In the genomic region with DNA sequence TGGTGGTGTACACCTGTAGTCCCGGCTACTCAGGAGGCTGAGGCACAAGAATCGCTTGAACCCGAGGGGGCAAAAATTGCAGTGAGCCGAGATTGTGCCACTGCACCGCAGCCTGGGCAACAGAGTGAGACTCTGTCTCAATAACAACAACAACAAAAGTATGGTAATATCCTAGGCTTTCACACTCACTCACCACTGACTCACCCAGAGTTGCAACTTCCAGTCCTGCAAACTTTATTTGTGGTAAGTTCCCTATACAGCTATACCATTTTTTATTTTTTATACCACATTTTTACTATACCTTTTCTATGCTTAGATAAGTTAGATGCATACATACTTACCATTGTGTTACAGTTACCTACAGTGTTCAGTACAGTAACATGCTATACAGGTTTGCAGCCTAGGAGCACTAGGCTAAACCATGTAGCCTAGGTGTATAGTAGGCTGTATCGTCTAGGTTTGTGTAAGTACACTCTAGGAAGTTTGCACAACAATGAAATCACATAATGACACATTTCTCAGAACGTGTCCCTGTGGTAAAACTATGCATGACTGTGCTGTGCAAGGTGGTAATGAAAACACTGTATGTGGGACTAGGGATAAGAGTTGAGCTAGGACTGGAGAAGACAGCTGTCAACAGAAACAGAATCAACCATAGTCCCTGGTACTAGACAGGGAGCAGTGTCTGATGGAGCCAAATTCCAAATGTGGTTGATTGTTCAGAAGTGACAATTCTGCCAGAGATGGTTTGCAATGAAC, we compare ENCODE assay signal across 18 cellular contexts.
DNase-seq lines count a peak whose midpoint lies in the region; ATAC-seq, FAIRE-seq and TF ChIP-seq lines count a peak whose summit lies in the region.
"Had no signal": no experiment of that assay in that cellular context is flagged by ENCODE, and none has a peak within 500 bp of the region (broad histone marks: within the 10 kb centered on the region; RNA-seq: fewer than 3 reads in every experiment).

No MANE protein-coding gene starts in this region.

- peak overlapping the region; percentile 51 for H3K27ac Mint-ChIP-seq in activated T-helper 2 cell treated with anti-CD3 and anti-CD28 coated beads, Interferon-gamma antibody, Interleukin-2, Interleukin-4, amounts not matched to agents 10 μg/mL and 5 μg/mL and 100 μg/mL, durations not matched to agents 14 hours and 24 hours and 36 hours
- H3K27ac Mint-ChIP-seq: activated naive CD8-positive, alpha-beta T cell; T-cell had no signal

- no peaks in the 10 kb centered on the region for H4K20me1 ChIP-seq in osteoblast (ENCODE audit: insufficient read depth, low read length)

- intact Hi-C loops in activated T-helper 2 cell treated with anti-CD3 and anti-CD28 coated beads, Interferon-gamma antibody, Interleukin-2, Interleukin-4, amounts not matched to agents 10 μg/mL and 5 μg/mL and 100 μg/mL, durations not matched to agents 14 hours and 24 hours and 36 hours (cut with micrococcal nuclease) = loop anchor here (1.0 to 5.0 kb wide), 5 partner anchors 44 to 1331 kb away; no protein-coding TSS in a partner anchor

- no peaks in the 10 kb centered on the region for H3K36me3 ChIP-seq in osteoblast (ENCODE audit: insufficient read depth, low read length)
- no peaks in the 10 kb centered on the region for H3K36me3 ChIP-seq in MG63
- H3K36me3 ChIP-seq: ovary, tibial artery had no signal

- H3K36me3 Mint-ChIP-seq in activated T-helper 2 cell treated with anti-CD3 and anti-CD28 coated beads, Interferon-gamma antibody, Interleukin-2, Interleukin-4, amounts not matched to agents 10 μg/mL and 5 μg/mL and 100 μg/mL, durations not matched to agents 14 hours and 24 hours and 36 hours (ENCODE audit: low read depth) = no peaks in the 10 kb centered on the region
- H3K36me3 Mint-ChIP-seq: activated naive CD8-positive, alpha-beta T cell; T-cell had no signal

- DNase-seq in H54 (ENCODE audit: insufficient read length, low spot score) (no peak), osteoblast (ENCODE audit: insufficient read length, low spot score, missing footprints) (no peak), NCI-H524 (lab: John Stamatoyannopoulos, UW) (no peak), MG63 (no peak)
- no peak for DNase-seq in activated T-helper 2 cell treated with anti-CD3 and anti-CD28 coated beads, Interferon-gamma antibody, Interleukin-2, Interleukin-4, amounts not matched to agents 10 μg/mL and 5 μg/mL and 100 μg/mL, durations not matched to agents 14 hours and 24 hours and 36 hours (ENCODE audit: low spot score)
- no peak for DNase-seq in stimulated activated naive CD4-positive, alpha-beta T cell treated with Interleukin-2 at 50 U/mL for 16 hours (lab: John Stamatoyannopoulos, UW)
- DNase-seq: GF-D8; kidney glomerular epithelial cell; NCI-H1417 treated with DMSO at 0.1 percent for 48 hours; NCI-H2227 treated with DMSO at 0.1 percent for 48 hours; ovary; stimulated activated CD4-positive, alpha-beta T cell treated with anti-CD3 and anti-CD28 coated beads, Interleukin-4, amount 100 ng/mL, for 24 hours; tibial artery had no signal

- no peaks in the 10 kb centered on the region for H3K79me2 ChIP-seq in osteoblast (ENCODE audit: insufficient read depth, low read length)

- peak overlapping the region; percentile 1 for H3K4me2 ChIP-seq in osteoblast (ENCODE audit: insufficient read depth, low read length)

- H3K9me3 ChIP-seq in osteoblast (ENCODE audit: low read depth, low read length) (no peaks in the 10 kb centered on the region), MG63 (no peaks in the 10 kb centered on the region)
- H3K9me3 ChIP-seq: ovary, tibial artery had no signal

- H3K27me3 ChIP-seq in osteoblast (ENCODE audit: insufficient read depth, low read length) (peaks cover 2% of the 10 kb centered on the region), MG63 (no peaks in the 10 kb centered on the region)
- H3K27me3 ChIP-seq: ovary, tibial artery had no signal

- peak; percentile 15 for ATAC-seq in GM18511 (IDR thresholded peaks at IDR 0.05; ENCODE audit: unreplicated experiment)
- ATAC-seq: Right ventricle myocardium inferior, T-cell had no signal

- peak; percentile 6 for FAIRE-seq in H54 (lab: Jason Lieb, UNC)

- no peak overlapping the region for H2AFZ ChIP-seq in osteoblast (ENCODE audit: low read length)

- no peak overlapping the region for H3K4me3 Mint-ChIP-seq in activated T-helper 2 cell treated with anti-CD3 and anti-CD28 coated beads, Interferon-gamma antibody, Interleukin-2, Interleukin-4, amounts not matched to agents 10 μg/mL and 5 μg/mL and 100 μg/mL, durations not matched to agents 14 hours and 24 hours and 36 hours (ENCODE audit: low read depth)
- H3K4me3 Mint-ChIP-seq: activated naive CD8-positive, alpha-beta T cell; T-cell had no signal

- no peak overlapping the region for H3K27ac ChIP-seq in osteoblast (ENCODE audit: low read depth, low read length)
- H3K27ac ChIP-seq: ovary, skin epidermis, tibial artery had no signal

- peaks cover 6% of the 10 kb centered on the region for H3K27me3 Mint-ChIP-seq in activated T-helper 2 cell treated with anti-CD3 and anti-CD28 coated beads, Interferon-gamma antibody, Interleukin-2, Interleukin-4, amounts not matched to agents 10 μg/mL and 5 μg/mL and 100 μg/mL, durations not matched to agents 14 hours and 24 hours and 36 hours (ENCODE audit: low read depth)

- H3K4me1 Mint-ChIP-seq in activated T-helper 2 cell treated with anti-CD3 and anti-CD28 coated beads, Interferon-gamma antibody, Interleukin-2, Interleukin-4, amounts not matched to agents 10 μg/mL and 5 μg/mL and 100 μg/mL, durations not matched to agents 14 hours and 24 hours and 36 hours (ENCODE audit: low read depth) = peaks cover 25% of the 10 kb centered on the region
- H3K4me1 Mint-ChIP-seq: T-cell had no signal

- H3K4me3 ChIP-seq in osteoblast (ENCODE audit: insufficient read depth, low read length) (no peak overlapping the region), MG63 (no peak overlapping the region)
- H3K4me3 ChIP-seq: ovary, skin epidermis, tibial artery had no signal

- H3K4me1 ChIP-seq in osteoblast (ENCODE audit: insufficient read depth, low read length) = peaks cover 40% of the 10 kb centered on the region

- no peak for TF ChIP-seq POLR2A in H54 (IDR thresholded peaks at IDR 0.05; ENCODE audit: low read depth, low read length)

- no peak for TF ChIP-seq CTCF in osteoblast (IDR thresholded peaks at IDR 0.05; ENCODE audit: extremely low read depth, low read depth, low read length)

- H3K9me3 Mint-ChIP-seq in activated T-helper 2 cell treated with anti-CD3 and anti-CD28 coated beads, Interferon-gamma antibody, Interleukin-2, Interleukin-4, amounts not matched to agents 10 μg/mL and 5 μg/mL and 100 μg/mL, durations not matched to agents 14 hours and 24 hours and 36 hours = no peaks in the 10 kb centered on the region
- H3K9me3 Mint-ChIP-seq: T-cell had no signal
